In genomic region chr1:53547321-53547720, GRCh38 we compare ENCODE assay signal across 19 cellular contexts.
DNase-seq lines count a peak whose midpoint lies in the region; ATAC-seq and TF ChIP-seq lines count a peak whose summit lies in the region.
"Had no signal": no experiment of that assay in that cellular context is flagged by ENCODE, and none has a peak within 500 bp of the region (broad histone marks: within the 10 kb centered on the region; RNA-seq: fewer than 3 reads in every experiment).

No MANE protein-coding gene starts in this region.

- H3K9me3 ChIP-seq in lower lobe of right lung (no peaks in the 10 kb centered on the region), suprapubic skin (no peaks in the 10 kb centered on the region)

- TF ChIP-seq POLR2A in suprapubic skin (IDR thresholded peaks at IDR 0.05) = no peak

- 100% methylated on average over 7 of the region's 7 CpGs for WGBS in suprapubic skin

- TF ChIP-seq EP300 in suprapubic skin (IDR thresholded peaks at IDR 0.05) = no peak

- no peaks in the 10 kb centered on the region for H3K4me1 Mint-ChIP-seq in activated naive CD8-positive, alpha-beta T cell treated with anti-CD3 and anti-CD28 coated beads, Interleukin-2, amount 10 ng/mL, durations not matched to agents 7 days and 5 days
- H3K4me1 Mint-ChIP-seq in activated naive CD8-positive, alpha-beta T cell treated with anti-CD3 and anti-CD28 coated beads for 36 hours = peaks cover 2% of the 10 kb centered on the region
- H3K4me1 Mint-ChIP-seq in WTC11 = peaks cover 6% of the 10 kb centered on the region
- no peaks in the 10 kb centered on the region for H3K4me1 Mint-ChIP-seq in stimulated activated memory B cell treated with anti-CD40 and anti-IgM and Interleukin-4, amounts not matched to agents 10 μg/mL and 1 μg/mL and 100 μg/mL, for 72 hours

- H3K9me3 Mint-ChIP-seq in activated naive CD8-positive, alpha-beta T cell treated with anti-CD3 and anti-CD28 coated beads, Interleukin-2, amount 10 ng/mL, durations not matched to agents 7 days and 5 days = no peaks in the 10 kb centered on the region
- H3K9me3 Mint-ChIP-seq in activated naive CD8-positive, alpha-beta T cell treated with anti-CD3 and anti-CD28 coated beads for 36 hours = no peaks in the 10 kb centered on the region
- H3K9me3 Mint-ChIP-seq in WTC11 = no peaks in the 10 kb centered on the region
- no peaks in the 10 kb centered on the region for H3K9me3 Mint-ChIP-seq in stimulated activated memory B cell treated with anti-CD40 and anti-IgM and Interleukin-4, amounts not matched to agents 10 μg/mL and 1 μg/mL and 100 μg/mL, for 72 hours
- H3K9me3 Mint-ChIP-seq: HFFc6 had no signal

- POLR2A ChIA-PET in activated naive CD8-positive, alpha-beta T cell treated with anti-CD3 and anti-CD28 coated beads, Interleukin-2, amount 10 ng/mL, durations not matched to agents 7 days and 5 days (lab: Charles Lee) = no interaction called here
- POLR2A ChIA-PET in WTC11 (lab: Charles Lee) = no interaction called here

- H3K4me3 ChIP-seq in lower lobe of right lung = no peak overlapping the region
- H3K4me3 ChIP-seq in suprapubic skin = no peak overlapping the region

- H3K36me3 ChIP-seq in lower lobe of right lung (no peaks in the 10 kb centered on the region), suprapubic skin (no peaks in the 10 kb centered on the region)

- H3K27me3 Mint-ChIP-seq in activated naive CD8-positive, alpha-beta T cell treated with anti-CD3 and anti-CD28 coated beads, Interleukin-2, amount 10 ng/mL, durations not matched to agents 7 days and 5 days = peaks cover 3% of the 10 kb centered on the region
- H3K27me3 Mint-ChIP-seq in activated naive CD8-positive, alpha-beta T cell treated with anti-CD3 and anti-CD28 coated beads for 36 hours = no peaks in the 10 kb centered on the region
- no peaks in the 10 kb centered on the region for H3K27me3 Mint-ChIP-seq in WTC11 (ENCODE audit: low read depth)
- peaks cover 45% of the 10 kb centered on the region for H3K27me3 Mint-ChIP-seq in stimulated activated memory B cell treated with anti-CD40 and anti-IgM and Interleukin-4, amounts not matched to agents 10 μg/mL and 1 μg/mL and 100 μg/mL, for 72 hours

- intact Hi-C loops in lower lobe of right lung (cut with DNase I) = no loop called here

- H3K27me3 ChIP-seq in lower lobe of right lung (ENCODE audit: low read depth) (no peaks in the 10 kb centered on the region), suprapubic skin (no peaks in the 10 kb centered on the region)

- no peak for TF ChIP-seq CTCF in WTC11 (IDR thresholded peaks at IDR 0.05)
- no peak for TF ChIP-seq CTCF in lower lobe of right lung (IDR thresholded peaks at IDR 0.05)
- no peak for TF ChIP-seq CTCF in suprapubic skin (IDR thresholded peaks at IDR 0.05)

- no peak overlapping the region for H3K27ac Mint-ChIP-seq in activated naive CD8-positive, alpha-beta T cell treated with anti-CD3 and anti-CD28 coated beads, Interleukin-2, amount 10 ng/mL, durations not matched to agents 7 days and 5 days
- no peak overlapping the region for H3K27ac Mint-ChIP-seq in activated naive CD8-positive, alpha-beta T cell treated with anti-CD3 and anti-CD28 coated beads for 36 hours
- no peak overlapping the region for H3K27ac Mint-ChIP-seq in WTC11
- H3K27ac Mint-ChIP-seq in stimulated activated memory B cell treated with anti-CD40 and anti-IgM and Interleukin-4, amounts not matched to agents 10 μg/mL and 1 μg/mL and 100 μg/mL, for 72 hours = no peak overlapping the region
- H3K27ac Mint-ChIP-seq: HFFc6 had no signal

- CTCF ChIA-PET in WTC11 (lab: Charles Lee) = no interaction called here

- peak; percentile 15 for DNase-seq in activated naive CD8-positive, alpha-beta T cell treated with anti-CD3 and anti-CD28 coated beads, Interleukin-2, amount 10 ng/mL, durations not matched to agents 7 days and 5 days
- DNase-seq in activated naive CD8-positive, alpha-beta T cell treated with anti-CD3 and anti-CD28 coated beads for 36 hours = no peak
- DNase-seq in WTC11 (ENCODE audit: low spot score) = peak; percentile 7
- peak; percentile 19 for DNase-seq in lower lobe of right lung
- peak; percentile 47 to 54 for DNase-seq in suprapubic skin (ENCODE audit: low spot score in 2 of 2)
- DNase-seq in GM19240 (ENCODE audit: insufficient read length, low spot score) = no peak
- no peak for DNase-seq in central memory CD4-positive, alpha-beta T cell
- DNase-seq: C1 segment of cervical spinal cord, DMS 273 treated with DMSO at 0.1 percent for 48 hours, GF-D8, HFFc6, KG1, NCI-H1436, NCI-H2029 treated with DMSO at 0.1 percent for 48 hours, NCI-H2171 treated with DMSO at 0.1 percent for 48 hours, NCI-H748 treated with DMSO at 0.1 percent for 48 hours, PC-3 had no signal

- H3K27ac ChIP-seq in lower lobe of right lung (no peak overlapping the region), suprapubic skin (no peak overlapping the region)
- H3K27ac ChIP-seq: RWPE1 had no signal

- H3K36me3 Mint-ChIP-seq in activated naive CD8-positive, alpha-beta T cell treated with anti-CD3 and anti-CD28 coated beads, Interleukin-2, amount 10 ng/mL, durations not matched to agents 7 days and 5 days = no peaks in the 10 kb centered on the region
- no peaks in the 10 kb centered on the region for H3K36me3 Mint-ChIP-seq in activated naive CD8-positive, alpha-beta T cell treated with anti-CD3 and anti-CD28 coated beads for 36 hours
- no peaks in the 10 kb centered on the region for H3K36me3 Mint-ChIP-seq in WTC11
- H3K36me3 Mint-ChIP-seq in stimulated activated memory B cell treated with anti-CD40 and anti-IgM and Interleukin-4, amounts not matched to agents 10 μg/mL and 1 μg/mL and 100 μg/mL, for 72 hours = no peaks in the 10 kb centered on the region

- no peak overlapping the region for H3K4me3 Mint-ChIP-seq in activated naive CD8-positive, alpha-beta T cell treated with anti-CD3 and anti-CD28 coated beads, Interleukin-2, amount 10 ng/mL, durations not matched to agents 7 days and 5 days
- no peak overlapping the region for H3K4me3 Mint-ChIP-seq in activated naive CD8-positive, alpha-beta T cell treated with anti-CD3 and anti-CD28 coated beads for 36 hours
- H3K4me3 Mint-ChIP-seq in WTC11 = no peak overlapping the region
- no peak overlapping the region for H3K4me3 Mint-ChIP-seq in stimulated activated memory B cell treated with anti-CD40 and anti-IgM and Interleukin-4, amounts not matched to agents 10 μg/mL and 1 μg/mL and 100 μg/mL, for 72 hours
- H3K4me3 Mint-ChIP-seq: HFFc6 had no signal

- no peak for ATAC-seq in activated naive CD8-positive, alpha-beta T cell treated with anti-CD3 and anti-CD28 coated beads, Interleukin-2, amount 10 ng/mL, durations not matched to agents 7 days and 5 days (ENCODE audit: low read depth)
- ATAC-seq in WTC11 (no peak), lower lobe of right lung (no peak)
- no peak for ATAC-seq in stimulated activated memory B cell treated with anti-CD40 and anti-IgM and Interleukin-4, amounts not matched to agents 10 μg/mL and 1 μg/mL and 100 μg/mL, for 72 hours
- ATAC-seq: PC-3 had no signal

- H3K4me1 ChIP-seq in lower lobe of right lung = peaks cover 15% of the 10 kb centered on the region
- peaks cover 9% of the 10 kb centered on the region for H3K4me1 ChIP-seq in suprapubic skin

TF ChIP-seq in WTC11, 78 proteins besides CTCF, POLR2A, EP300 and RAD21:
- TF ChIP-seq SP1 (CRISPR knock-in tag; conservative IDR thresholded peaks at IDR 0.05) (no peak), SOX15 (CRISPR knock-in tag; IDR thresholded peaks at IDR 0.05) (no peak), MXD4 (CRISPR knock-in tag; IDR thresholded peaks at IDR 0.05; ENCODE audit: borderline replicate concordance) (no peak), NR1H2 (CRISPR knock-in tag; IDR thresholded peaks at IDR 0.05) (no peak), ETV6 (CRISPR knock-in tag; IDR thresholded peaks at IDR 0.05) (no peak), ZNF263 (CRISPR knock-in tag; IDR thresholded peaks at IDR 0.05; ENCODE audit: low read depth) (no peak), TEAD4 (CRISPR knock-in tag; IDR thresholded peaks at IDR 0.05) (no peak), ESRRA (CRISPR knock-in tag; IDR thresholded peaks at IDR 0.05; ENCODE audit: borderline replicate concordance) (no peak), ZNF416 (CRISPR knock-in tag; IDR thresholded peaks at IDR 0.05) (no peak), CREM (CRISPR knock-in tag; IDR thresholded peaks at IDR 0.05) (no peak), FOXK1 (CRISPR knock-in tag; IDR thresholded peaks at IDR 0.05) (no peak)

Comparison
In these comparisons a context has a peak if more than half of its experiments do, and no peak if none do; other contexts are left out.
1. DNase-seq: peak in activated naive CD8-positive, alpha-beta T cell treated with anti-CD3 and anti-CD28 coated beads, Interleukin-2, amount 10 ng/mL, durations not matched to agents 7 days and 5 days (single experiment), WTC11 (single experiment), lower lobe of right lung (single experiment) and suprapubic skin (2 of 2); none in activated naive CD8-positive, alpha-beta T cell treated with anti-CD3 and anti-CD28 coated beads for 36 hours (single experiment), GM19240 (single experiment) and central memory CD4-positive, alpha-beta T cell (single experiment).